In the genomic region with DNA sequence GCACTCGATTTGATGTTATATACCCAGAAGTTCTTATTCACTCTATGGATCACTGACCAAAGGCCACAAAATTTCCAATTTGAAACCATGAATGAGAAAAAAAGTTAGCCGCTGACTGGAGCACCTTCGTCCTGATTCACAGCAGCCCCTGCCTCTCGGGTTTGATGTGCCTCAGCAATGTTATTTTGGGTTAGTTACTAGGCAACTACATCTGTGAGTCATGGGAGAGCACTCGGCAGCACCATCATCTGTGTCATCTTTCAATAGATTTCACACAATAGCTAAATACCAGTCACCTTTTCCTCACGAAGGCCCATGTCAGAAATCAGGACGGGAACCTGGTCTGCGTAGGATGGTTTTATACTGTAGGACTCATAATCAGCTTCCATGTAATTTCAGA, we compare ENCODE assay signal across 12 cellular contexts.
DNase-seq lines count a peak whose midpoint lies in the region; ATAC-seq and TF ChIP-seq lines count a peak whose summit lies in the region.
"Had no signal": no experiment of that assay in that cellular context is flagged by ENCODE, and none has a peak within 500 bp of the region (broad histone marks: within the 10 kb centered on the region; RNA-seq: fewer than 3 reads in every experiment).

No MANE protein-coding gene starts in this region.

- intact Hi-C loops in colonic mucosa (cut with DNase I) = no loop called here

- ATAC-seq in GM18868 (IDR thresholded peaks at IDR 0.05; ENCODE audit: unreplicated experiment) = peak; percentile 79
- ATAC-seq in HG03565 (IDR thresholded peaks at IDR 0.05; ENCODE audit: unreplicated experiment) = no peak
- ATAC-seq in HG03378 (IDR thresholded peaks at IDR 0.05; ENCODE audit: unreplicated experiment) = no peak

- no peak for TF ChIP-seq CTCF in colonic mucosa (IDR thresholded peaks at IDR 0.05)

- no peak overlapping the region for H3K4me3 ChIP-seq in colonic mucosa
- H3K4me3 ChIP-seq: SK-N-MC, vagina had no signal

- H3K27me3 ChIP-seq in colonic mucosa = no peaks in the 10 kb centered on the region
- H3K27me3 ChIP-seq: vagina had no signal

- H3K9ac ChIP-seq in colonic mucosa (ENCODE audit: low read depth in 2 of 2, low read length in 2 of 2) = no peak overlapping the region

- H3K9me3 ChIP-seq in colonic mucosa = no peaks in the 10 kb centered on the region
- H3K9me3 ChIP-seq: vagina had no signal

- no peak overlapping the region for H3K27ac ChIP-seq in colonic mucosa
- H3K27ac ChIP-seq: SK-N-MC, vagina had no signal

- DNase-seq in NCI-H146 treated with DMSO at 0.1 percent for 48 hours (lab: John Stamatoyannopoulos, UW; ENCODE audit: unreplicated experiment) (peak; percentile 99), astrocyte of the hippocampus (ENCODE audit: low read depth, low spot score) (peak; percentile 81), myocyte (ENCODE audit: low read depth) (peak; percentile 1), NCI-H1694 treated with DMSO at 0.1 percent for 48 hours (lab: John Stamatoyannopoulos, UW) (no peak), colonic mucosa (no peak)
- DNase-seq: activated naive CD4-positive, alpha-beta T cell treated with anti-CD3 and anti-CD28 coated beads for 36 hours; glutamatergic neuron had no signal

- no peaks in the 10 kb centered on the region for H3K36me3 ChIP-seq in colonic mucosa
- H3K36me3 ChIP-seq: vagina had no signal

- H3K4me1 ChIP-seq in colonic mucosa = no peaks in the 10 kb centered on the region
- H3K4me1 ChIP-seq: vagina had no signal

Comparison
In these comparisons a context has a peak if more than half of its experiments do, and no peak if none do; other contexts are left out.
1. DNase-seq: peak in NCI-H146 treated with DMSO at 0.1 percent for 48 hours (single experiment), astrocyte of the hippocampus (single experiment) and myocyte (single experiment); none in NCI-H1694 treated with DMSO at 0.1 percent for 48 hours (single experiment) and colonic mucosa (single experiment).